In the genomic region with DNA sequence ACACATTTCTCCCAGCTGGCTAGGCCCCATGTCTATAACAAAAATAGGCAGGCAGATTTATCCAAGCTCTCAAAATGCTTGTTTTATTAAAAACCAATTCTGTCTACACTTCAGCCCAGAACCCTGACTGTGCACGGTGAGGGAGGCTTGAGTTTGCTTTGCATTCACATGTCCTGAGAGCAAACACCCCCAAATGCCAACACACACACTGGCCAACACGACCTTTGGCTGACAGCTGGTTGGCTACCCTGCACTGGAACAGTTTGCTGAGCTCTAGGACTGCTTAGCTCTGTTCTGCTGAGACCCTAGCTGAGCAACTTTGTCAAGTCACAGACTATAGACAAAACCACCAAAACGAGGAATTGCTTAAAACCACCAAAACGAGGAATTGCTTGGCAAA, we compare ENCODE assay signal across 1 cellular context.
TF ChIP-seq lines count a peak whose summit lies in the region.

No MANE protein-coding gene starts in this region.

TF ChIP-seq in HepG2, 621 proteins besides CTCF, POLR2A, EP300 and RAD21 (continued from another document and continues in another):
- TF ChIP-seq, protein P1, sequence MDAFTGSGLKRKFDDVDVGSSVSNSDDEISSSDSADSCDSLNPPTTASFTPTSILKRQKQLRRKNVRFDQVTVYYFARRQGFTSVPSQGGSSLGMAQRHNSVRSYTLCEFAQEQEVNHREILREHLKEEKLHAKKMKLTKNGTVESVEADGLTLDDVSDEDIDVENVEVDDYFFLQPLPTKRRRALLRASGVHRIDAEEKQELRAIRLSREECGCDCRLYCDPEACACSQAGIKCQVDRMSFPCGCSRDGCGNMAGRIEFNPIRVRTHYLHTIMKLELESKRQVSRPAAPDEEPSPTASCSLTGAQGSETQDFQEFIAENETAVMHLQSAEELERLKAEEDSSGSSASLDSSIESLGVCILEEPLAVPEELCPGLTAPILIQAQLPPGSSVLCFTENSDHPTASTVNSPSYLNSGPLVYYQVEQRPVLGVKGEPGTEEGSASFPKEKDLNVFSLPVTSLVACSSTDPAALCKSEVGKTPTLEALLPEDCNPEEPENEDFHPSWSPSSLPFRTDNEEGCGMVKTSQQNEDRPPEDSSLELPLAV (CRISPR knock-in tag; conservative IDR thresholded peaks at IDR 0.05; ENCODE audit: low read depth): no peak
- TF ChIP-seq ZNF746 (CRISPR knock-in tag; IDR thresholded peaks at IDR 0.05): no peak
- TF ChIP-seq ZNF644 (CRISPR knock-in tag; IDR thresholded peaks at IDR 0.05; ENCODE audit: low read depth): peak; percentile 91; the same call in 1 of the 2 replicates
- TF ChIP-seq, protein P2, sequence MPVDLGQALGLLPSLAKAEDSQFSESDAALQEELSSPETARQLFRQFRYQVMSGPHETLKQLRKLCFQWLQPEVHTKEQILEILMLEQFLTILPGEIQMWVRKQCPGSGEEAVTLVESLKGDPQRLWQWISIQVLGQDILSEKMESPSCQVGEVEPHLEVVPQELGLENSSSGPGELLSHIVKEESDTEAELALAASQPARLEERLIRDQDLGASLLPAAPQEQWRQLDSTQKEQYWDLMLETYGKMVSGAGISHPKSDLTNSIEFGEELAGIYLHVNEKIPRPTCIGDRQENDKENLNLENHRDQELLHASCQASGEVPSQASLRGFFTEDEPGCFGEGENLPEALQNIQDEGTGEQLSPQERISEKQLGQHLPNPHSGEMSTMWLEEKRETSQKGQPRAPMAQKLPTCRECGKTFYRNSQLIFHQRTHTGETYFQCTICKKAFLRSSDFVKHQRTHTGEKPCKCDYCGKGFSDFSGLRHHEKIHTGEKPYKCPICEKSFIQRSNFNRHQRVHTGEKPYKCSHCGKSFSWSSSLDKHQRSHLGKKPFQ (CRISPR knock-in tag; IDR thresholded peaks at IDR 0.05; ENCODE audit: insufficient replicate concordance): no peak
- no peak for TF ChIP-seq ZNF3 (CRISPR knock-in tag; IDR thresholded peaks at IDR 0.05)
- TF ChIP-seq, protein P3, sequence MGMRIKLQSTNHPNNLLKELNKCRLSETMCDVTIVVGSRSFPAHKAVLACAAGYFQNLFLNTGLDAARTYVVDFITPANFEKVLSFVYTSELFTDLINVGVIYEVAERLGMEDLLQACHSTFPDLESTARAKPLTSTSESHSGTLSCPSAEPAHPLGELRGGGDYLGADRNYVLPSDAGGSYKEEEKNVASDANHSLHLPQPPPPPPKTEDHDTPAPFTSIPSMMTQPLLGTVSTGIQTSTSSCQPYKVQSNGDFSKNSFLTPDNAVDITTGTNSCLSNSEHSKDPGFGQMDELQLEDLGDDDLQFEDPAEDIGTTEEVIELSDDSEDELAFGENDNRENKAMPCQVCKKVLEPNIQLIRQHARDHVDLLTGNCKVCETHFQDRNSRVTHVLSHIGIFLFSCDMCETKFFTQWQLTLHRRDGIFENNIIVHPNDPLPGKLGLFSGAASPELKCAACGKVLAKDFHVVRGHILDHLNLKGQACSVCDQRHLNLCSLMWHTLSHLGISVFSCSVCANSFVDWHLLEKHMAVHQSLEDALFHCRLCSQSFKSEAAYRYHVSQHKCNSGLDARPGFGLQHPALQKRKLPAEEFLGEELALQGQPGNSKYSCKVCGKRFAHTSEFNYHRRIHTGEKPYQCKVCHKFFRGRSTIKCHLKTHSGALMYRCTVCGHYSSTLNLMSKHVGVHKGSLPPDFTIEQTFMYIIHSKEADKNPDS (CRISPR knock-in tag; IDR thresholded peaks at IDR 0.05): no peak
- TF ChIP-seq ZNF230 (CRISPR knock-in tag; IDR thresholded peaks at IDR 0.05): no peak
- no peak for TF ChIP-seq ZEB1 (IDR thresholded peaks at IDR 0.05; ENCODE audit: insufficient replicate concordance, low read depth)
- no peak for TF ChIP-seq KLF9 (CRISPR knock-in tag; IDR thresholded peaks at IDR 0.05; ENCODE audit: low read depth)
- no peak for TF ChIP-seq GPN1 (CRISPR knock-in tag; IDR thresholded peaks at IDR 0.05; ENCODE audit: borderline replicate concordance)
- no peak for TF ChIP-seq CCAR2 (optimal IDR thresholded peaks at IDR 0.05; ENCODE audit: low read depth, low read length)
- TF ChIP-seq NFKBIZ (CRISPR knock-in tag; IDR thresholded peaks at IDR 0.05): no peak
- no peak for TF ChIP-seq SMARCE1 (IDR thresholded peaks at IDR 0.05; ENCODE audit: borderline replicate concordance)
- TF ChIP-seq ZNF598 (CRISPR knock-in tag; IDR thresholded peaks at IDR 0.05; ENCODE audit: borderline replicate concordance): no peak
- no peak for TF ChIP-seq ZNF558 (CRISPR knock-in tag; IDR thresholded peaks at IDR 0.05; ENCODE audit: borderline replicate concordance)
- TF ChIP-seq RBM22 (optimal IDR thresholded peaks at IDR 0.05; ENCODE audit: low read length): no peak
- TF ChIP-seq, protein P4, sequence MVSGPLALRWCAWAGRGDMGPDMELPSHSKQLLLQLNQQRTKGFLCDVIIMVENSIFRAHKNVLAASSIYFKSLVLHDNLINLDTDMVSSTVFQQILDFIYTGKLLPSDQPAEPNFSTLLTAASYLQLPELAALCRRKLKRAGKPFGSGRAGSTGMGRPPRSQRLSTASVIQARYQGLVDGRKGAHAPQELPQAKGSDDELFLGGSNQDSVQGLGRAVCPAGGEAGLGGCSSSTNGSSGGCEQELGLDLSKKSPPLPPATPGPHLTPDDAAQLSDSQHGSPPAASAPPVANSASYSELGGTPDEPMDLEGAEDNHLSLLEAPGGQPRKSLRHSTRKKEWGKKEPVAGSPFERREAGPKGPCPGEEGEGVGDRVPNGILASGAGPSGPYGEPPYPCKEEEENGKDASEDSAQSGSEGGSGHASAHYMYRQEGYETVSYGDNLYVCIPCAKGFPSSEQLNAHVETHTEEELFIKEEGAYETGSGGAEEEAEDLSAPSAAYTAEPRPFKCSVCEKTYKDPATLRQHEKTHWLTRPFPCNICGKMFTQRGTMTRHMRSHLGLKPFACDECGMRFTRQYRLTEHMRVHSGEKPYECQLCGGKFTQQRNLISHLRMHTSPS (CRISPR knock-in tag; IDR thresholded peaks at IDR 0.05; ENCODE audit: low read depth): 0 out of 2 replicates have a peak, but pooled peaks have one; percentile 65
- TF ChIP-seq, protein P5, sequence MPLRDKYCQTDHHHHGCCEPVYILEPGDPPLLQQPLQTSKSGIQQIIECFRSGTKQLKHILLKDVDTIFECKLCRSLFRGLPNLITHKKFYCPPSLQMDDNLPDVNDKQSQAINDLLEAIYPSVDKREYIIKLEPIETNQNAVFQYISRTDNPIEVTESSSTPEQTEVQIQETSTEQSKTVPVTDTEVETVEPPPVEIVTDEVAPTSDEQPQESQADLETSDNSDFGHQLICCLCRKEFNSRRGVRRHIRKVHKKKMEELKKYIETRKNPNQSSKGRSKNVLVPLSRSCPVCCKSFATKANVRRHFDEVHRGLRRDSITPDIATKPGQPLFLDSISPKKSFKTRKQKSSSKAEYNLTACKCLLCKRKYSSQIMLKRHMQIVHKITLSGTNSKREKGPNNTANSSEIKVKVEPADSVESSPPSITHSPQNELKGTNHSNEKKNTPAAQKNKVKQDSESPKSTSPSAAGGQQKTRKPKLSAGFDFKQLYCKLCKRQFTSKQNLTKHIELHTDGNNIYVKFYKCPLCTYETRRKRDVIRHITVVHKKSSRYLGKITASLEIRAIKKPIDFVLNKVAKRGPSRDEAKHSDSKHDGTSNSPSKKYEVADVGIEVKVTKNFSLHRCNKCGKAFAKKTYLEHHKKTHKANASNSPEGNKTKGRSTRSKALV (CRISPR knock-in tag; IDR thresholded peaks at IDR 0.05): no peak
- no peak for TF ChIP-seq PHF5A (CRISPR knock-in tag; IDR thresholded peaks at IDR 0.05; ENCODE audit: low read depth, unreplicated experiment)
- TF ChIP-seq, protein P6, sequence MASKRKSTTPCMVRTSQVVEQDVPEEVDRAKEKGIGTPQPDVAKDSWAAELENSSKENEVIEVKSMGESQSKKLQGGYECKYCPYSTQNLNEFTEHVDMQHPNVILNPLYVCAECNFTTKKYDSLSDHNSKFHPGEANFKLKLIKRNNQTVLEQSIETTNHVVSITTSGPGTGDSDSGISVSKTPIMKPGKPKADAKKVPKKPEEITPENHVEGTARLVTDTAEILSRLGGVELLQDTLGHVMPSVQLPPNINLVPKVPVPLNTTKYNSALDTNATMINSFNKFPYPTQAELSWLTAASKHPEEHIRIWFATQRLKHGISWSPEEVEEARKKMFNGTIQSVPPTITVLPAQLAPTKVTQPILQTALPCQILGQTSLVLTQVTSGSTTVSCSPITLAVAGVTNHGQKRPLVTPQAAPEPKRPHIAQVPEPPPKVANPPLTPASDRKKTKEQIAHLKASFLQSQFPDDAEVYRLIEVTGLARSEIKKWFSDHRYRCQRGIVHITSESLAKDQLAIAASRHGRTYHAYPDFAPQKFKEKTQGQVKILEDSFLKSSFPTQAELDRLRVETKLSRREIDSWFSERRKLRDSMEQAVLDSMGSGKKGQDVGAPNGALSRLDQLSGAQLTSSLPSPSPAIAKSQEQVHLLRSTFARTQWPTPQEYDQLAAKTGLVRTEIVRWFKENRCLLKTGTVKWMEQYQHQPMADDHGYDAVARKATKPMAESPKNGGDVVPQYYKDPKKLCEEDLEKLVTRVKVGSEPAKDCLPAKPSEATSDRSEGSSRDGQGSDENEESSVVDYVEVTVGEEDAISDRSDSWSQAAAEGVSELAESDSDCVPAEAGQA (IDR thresholded peaks at IDR 0.05; ENCODE audit: low read depth): no peak
- TF ChIP-seq, protein P6 (CRISPR knock-in tag; IDR thresholded peaks at IDR 0.05; ENCODE audit: borderline replicate concordance): no peak
- TF ChIP-seq SNAI1 (CRISPR knock-in tag; IDR thresholded peaks at IDR 0.05; ENCODE audit: borderline replicate concordance): no peak
- peak; percentile 78 for TF ChIP-seq ZMYM3 (CRISPR knock-in tag; IDR thresholded peaks at IDR 0.05)
- TF ChIP-seq MTF1 (CRISPR knock-in tag; IDR thresholded peaks at IDR 0.05): no peak
- TF ChIP-seq TCF12 (IDR thresholded peaks at IDR 0.05): no peak
- no peak for TF ChIP-seq TCF12 (CRISPR knock-in tag; IDR thresholded peaks at IDR 0.05)
- TF ChIP-seq ZNF234 (CRISPR knock-in tag; conservative IDR thresholded peaks at IDR 0.05): no peak
- TF ChIP-seq GLI4 (CRISPR knock-in tag; IDR thresholded peaks at IDR 0.05; ENCODE audit: borderline replicate concordance): no peak
- TF ChIP-seq MLLT10 (CRISPR knock-in tag; IDR thresholded peaks at IDR 0.05): no peak
- TF ChIP-seq, protein P7, sequence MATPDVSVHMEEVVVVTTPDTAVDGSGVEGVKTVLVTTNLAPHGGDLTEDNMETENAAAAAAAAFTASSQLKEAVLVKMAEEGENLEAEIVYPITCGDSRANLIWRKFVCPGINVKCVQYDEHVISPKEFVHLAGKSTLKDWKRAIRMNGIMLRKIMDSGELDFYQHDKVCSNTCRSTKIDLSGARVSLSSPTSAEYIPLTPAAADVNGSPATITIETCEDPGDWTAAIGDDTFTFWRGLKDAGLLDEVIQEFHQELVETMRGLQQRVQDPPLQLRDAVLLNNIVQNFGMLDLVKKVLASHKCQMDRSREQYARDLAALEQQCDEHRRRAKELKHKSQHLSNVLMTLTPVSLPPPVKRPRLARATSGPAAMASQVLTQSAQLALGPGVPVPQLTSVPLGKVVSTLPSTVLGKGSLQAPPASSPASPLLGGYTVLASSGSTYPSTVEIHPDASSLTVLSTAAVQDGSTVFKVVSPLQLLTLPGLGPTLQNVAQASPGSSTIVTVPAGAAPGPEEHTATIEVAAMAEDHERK (CRISPR knock-in tag; IDR thresholded peaks at IDR 0.05; ENCODE audit: low read depth): no peak
- TF ChIP-seq, protein P8, sequence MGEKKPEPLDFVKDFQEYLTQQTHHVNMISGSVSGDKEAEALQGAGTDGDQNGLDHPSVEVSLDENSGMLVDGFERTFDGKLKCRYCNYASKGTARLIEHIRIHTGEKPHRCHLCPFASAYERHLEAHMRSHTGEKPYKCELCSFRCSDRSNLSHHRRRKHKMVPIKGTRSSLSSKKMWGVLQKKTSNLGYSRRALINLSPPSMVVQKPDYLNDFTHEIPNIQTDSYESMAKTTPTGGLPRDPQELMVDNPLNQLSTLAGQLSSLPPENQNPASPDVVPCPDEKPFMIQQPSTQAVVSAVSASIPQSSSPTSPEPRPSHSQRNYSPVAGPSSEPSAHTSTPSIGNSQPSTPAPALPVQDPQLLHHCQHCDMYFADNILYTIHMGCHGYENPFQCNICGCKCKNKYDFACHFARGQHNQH (CRISPR knock-in tag; IDR thresholded peaks at IDR 0.05): peak; percentile 74; the same call in 1 of the 2 replicates
- TF ChIP-seq, protein P9, sequence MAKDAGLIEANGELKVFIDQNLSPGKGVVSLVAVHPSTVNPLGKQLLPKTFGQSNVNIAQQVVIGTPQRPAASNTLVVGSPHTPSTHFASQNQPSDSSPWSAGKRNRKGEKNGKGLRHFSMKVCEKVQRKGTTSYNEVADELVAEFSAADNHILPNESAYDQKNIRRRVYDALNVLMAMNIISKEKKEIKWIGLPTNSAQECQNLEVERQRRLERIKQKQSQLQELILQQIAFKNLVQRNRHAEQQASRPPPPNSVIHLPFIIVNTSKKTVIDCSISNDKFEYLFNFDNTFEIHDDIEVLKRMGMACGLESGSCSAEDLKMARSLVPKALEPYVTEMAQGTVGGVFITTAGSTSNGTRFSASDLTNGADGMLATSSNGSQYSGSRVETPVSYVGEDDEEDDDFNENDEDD (CRISPR knock-in tag; IDR thresholded peaks at IDR 0.05; ENCODE audit: borderline replicate concordance): 0 out of 2 replicates have a peak, but pooled peaks have one; percentile 27
- no peak for TF ChIP-seq ZNF761 (CRISPR knock-in tag; conservative IDR thresholded peaks at IDR 0.05)
- 0 out of 2 replicates have a peak, but pooled peaks have one; percentile 56 for TF ChIP-seq BORCS8-MEF2B (CRISPR knock-in tag; IDR thresholded peaks at IDR 0.05)
